In the genomic region with DNA sequence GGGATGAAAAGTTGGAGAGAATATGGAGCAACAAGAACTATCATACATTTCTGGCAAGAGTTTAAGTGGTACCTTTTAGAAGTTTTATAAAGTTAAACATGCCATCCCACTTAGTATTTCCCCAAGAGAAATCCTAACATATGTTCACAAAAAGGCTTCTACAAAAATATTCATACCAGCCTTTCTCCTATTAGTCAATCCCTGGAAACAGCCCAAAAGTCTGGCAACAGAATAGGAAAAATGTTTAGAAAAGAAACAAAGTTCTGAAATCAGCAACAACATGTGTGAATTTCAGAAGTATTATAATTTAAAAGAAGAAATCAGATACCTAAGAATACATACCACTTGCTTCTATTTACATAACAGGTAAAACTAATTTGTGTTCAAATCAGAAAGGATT, we compare ENCODE assay signal across 21 cellular contexts.
DNase-seq lines count a peak whose midpoint lies in the region; ATAC-seq and TF ChIP-seq lines count a peak whose summit lies in the region.
"Had no signal": no experiment of that assay in that cellular context is flagged by ENCODE, and none has a peak within 500 bp of the region (broad histone marks: within the 10 kb centered on the region; RNA-seq: fewer than 3 reads in every experiment).

No MANE protein-coding gene starts in this region.

- H3K4me1 ChIP-seq in GM23338 (ENCODE audit: insufficient read depth) (peaks cover 4% of the 10 kb centered on the region; the same call in 1 of the 2 replicates), HUES48 (ENCODE audit: control insufficient read depth, insufficient read depth, low read length) (peaks cover 15% of the 10 kb centered on the region; the same call in 1 of the 2 replicates), mesendoderm (ENCODE audit: control insufficient read depth, low read depth, low read length) (no peaks in the 10 kb centered on the region), neural progenitor cell (no peaks in the 10 kb centered on the region)
- H3K4me1 ChIP-seq: BE2C had no signal

- no peaks in the 10 kb centered on the region for H3K36me3 ChIP-seq in GM23338 (ENCODE audit: insufficient read depth)
- no peaks in the 10 kb centered on the region for H3K36me3 ChIP-seq in HUES48 (ENCODE audit: control insufficient read depth, insufficient read depth, low read length)
- no peaks in the 10 kb centered on the region for H3K36me3 ChIP-seq in mesendoderm (ENCODE audit: control insufficient read depth, insufficient read depth, low read length)
- H3K36me3 ChIP-seq in neural progenitor cell = no peaks in the 10 kb centered on the region
- H3K36me3 ChIP-seq: BE2C had no signal

- H3K27me3 Mint-ChIP-seq in GM23338 (ENCODE audit: insufficient read depth, low read depth, poor library complexity) (peaks cover 5% of the 10 kb centered on the region), neural progenitor cell (ENCODE audit: insufficient read depth, low read depth) (no peaks in the 10 kb centered on the region)
- H3K27me3 Mint-ChIP-seq: CD8-positive, alpha-beta memory T cell had no signal

- peaks cover 74% of the 10 kb centered on the region for H3K9me3 Mint-ChIP-seq in GM23338
- no peaks in the 10 kb centered on the region for H3K9me3 Mint-ChIP-seq in neural progenitor cell

- H2BK5ac ChIP-seq in mesendoderm (ENCODE audit: low read length) = no peak overlapping the region

- H4K5ac ChIP-seq in mesendoderm (ENCODE audit: low read length) = no peak overlapping the region

- no peak overlapping the region for H3K56ac ChIP-seq in mesendoderm (ENCODE audit: low read length)

- H3K9ac ChIP-seq in HUES48 (ENCODE audit: low read depth, low read length) = no peak overlapping the region
- no peak overlapping the region for H3K9ac ChIP-seq in mesendoderm (ENCODE audit: low read length)
- no peak overlapping the region for H3K9ac ChIP-seq in neural progenitor cell

- H3K27ac ChIP-seq in GM23338 (ENCODE audit: low read depth) (no peak overlapping the region), HUES48 (ENCODE audit: low read depth, low read length) (peak overlapping the region; percentile 27), mesendoderm (ENCODE audit: low read depth, low read length) (no peak overlapping the region), neural progenitor cell (no peak overlapping the region)
- H3K27ac ChIP-seq: RWPE1 had no signal

- H2AK5ac ChIP-seq in mesendoderm (ENCODE audit: low read length) = no peak overlapping the region

- no peak overlapping the region for H3K23ac ChIP-seq in mesendoderm (ENCODE audit: low read length)

- no peak overlapping the region for H2BK15ac ChIP-seq in mesendoderm (replicated peaks; ENCODE audit: low read depth)

- H3K18ac ChIP-seq in mesendoderm (ENCODE audit: low read length) = peak overlapping the region; percentile 60

- TF ChIP-seq CTCF in GM23338 (conservative IDR thresholded peaks at IDR 0.05; ENCODE audit: low read depth in 2 of 2) (no peak), neural progenitor cell (IDR thresholded peaks at IDR 0.05) (no peak)

- 0 out of 2 replicates have a peak, but pooled peaks cover 3% of the 10 kb centered on the region for H3K9me3 ChIP-seq in HUES48 (ENCODE audit: control insufficient read depth, insufficient read depth, low read length)
- H3K9me3 ChIP-seq in neural progenitor cell (ENCODE audit: low read depth) = no peaks in the 10 kb centered on the region
- H3K9me3 ChIP-seq: BE2C had no signal

- H2AFZ ChIP-seq in GM23338 = no peak overlapping the region
- no peak overlapping the region for H2AFZ ChIP-seq in neural progenitor cell (replicated peaks)

- H3K27me3 ChIP-seq in GM23338 (ENCODE audit: insufficient read depth) (no peaks in the 10 kb centered on the region), HUES48 (ENCODE audit: control insufficient read depth, insufficient read depth, low read length) (no peaks in the 10 kb centered on the region), mesendoderm (ENCODE audit: insufficient read depth, low read length, poor library complexity) (no peaks in the 10 kb centered on the region), neural progenitor cell (no peaks in the 10 kb centered on the region)
- H3K27me3 ChIP-seq: BE2C had no signal

- H3K79me2 ChIP-seq in GM23338 (replicated peaks; ENCODE audit: insufficient read depth) (no peaks in the 10 kb centered on the region), mesendoderm (ENCODE audit: control insufficient read depth, insufficient read depth, low read length) (no peaks in the 10 kb centered on the region), neural progenitor cell (ENCODE audit: low read depth) (no peaks in the 10 kb centered on the region)

- no peaks in the 10 kb centered on the region for H3K79me1 ChIP-seq in mesendoderm (ENCODE audit: low read length)

- H3K9me2 ChIP-seq in GM23338 (ENCODE audit: insufficient read depth) = no peaks in the 10 kb centered on the region

- H3K4me3 ChIP-seq in GM23338 = peak overlapping the region; percentile 12; the same call in 1 of the 2 replicates
- H3K4me3 ChIP-seq in HUES48 (ENCODE audit: low read depth, low read length) = peak overlapping the region; percentile 27; the same call in 1 of the 2 replicates
- H3K4me3 ChIP-seq in mesendoderm (ENCODE audit: low read length) = no peak overlapping the region
- H3K4me3 ChIP-seq in neural progenitor cell = no peak overlapping the region

- H3K4me2 ChIP-seq in GM23338 = peak overlapping the region; percentile 49; the same call in 1 of the 2 replicates
- no peak overlapping the region for H3K4me2 ChIP-seq in mesendoderm (ENCODE audit: low read length)
- H3K4me2 ChIP-seq in neural progenitor cell = no peak overlapping the region

- no peak overlapping the region for H4K8ac ChIP-seq in mesendoderm (ENCODE audit: low read depth, low read length)

- no peak for ATAC-seq in GM23338
- ATAC-seq: Panc1 had no signal

- H3K4me3 Mint-ChIP-seq in GM23338 (no peak overlapping the region), neural progenitor cell (no peak overlapping the region)
- H3K4me3 Mint-ChIP-seq: CD14-positive monocyte; CD8-positive, alpha-beta memory T cell had no signal

- no peak overlapping the region for H3K27ac Mint-ChIP-seq in GM23338
- no peak overlapping the region for H3K27ac Mint-ChIP-seq in neural progenitor cell
- H3K27ac Mint-ChIP-seq: CD14-positive monocyte; CD8-positive, alpha-beta memory T cell had no signal

- H2BK120ac ChIP-seq in mesendoderm (ENCODE audit: low read depth, low read length) = peak overlapping the region; percentile 61

- H3K36me3 Mint-ChIP-seq in GM23338 (ENCODE audit: low read depth) = peaks cover 16% of the 10 kb centered on the region; the same call in 2 of the 3 replicates
- no peaks in the 10 kb centered on the region for H3K36me3 Mint-ChIP-seq in neural progenitor cell
- H3K36me3 Mint-ChIP-seq: CD14-positive monocyte; CD8-positive, alpha-beta memory T cell had no signal

- peaks cover 11% of the 10 kb centered on the region; the same call in 2 of the 3 replicates for H3K4me1 Mint-ChIP-seq in GM23338
- H3K4me1 Mint-ChIP-seq in neural progenitor cell = no peaks in the 10 kb centered on the region
- H3K4me1 Mint-ChIP-seq: CD14-positive monocyte; CD8-positive, alpha-beta memory T cell had no signal

- no peaks in the 10 kb centered on the region for H4K20me1 ChIP-seq in GM23338 (replicated peaks; ENCODE audit: insufficient read depth)
- no peaks in the 10 kb centered on the region for H4K20me1 ChIP-seq in neural progenitor cell (ENCODE audit: low read depth)

- no peaks in the 10 kb centered on the region for H3F3A ChIP-seq in GM23338 (replicated peaks; ENCODE audit: low read depth)
- H3F3A ChIP-seq in neural progenitor cell (ENCODE audit: low read depth) = no peaks in the 10 kb centered on the region

- H3K4ac ChIP-seq in mesendoderm (ENCODE audit: low read depth, low read length) = no peak overlapping the region

- DNase-seq in GM23338 (ENCODE audit: low spot score) (no peak), dedifferentiated amniotic fluid mesenchymal stem cell (ENCODE audit: extremely low spot score) (peak; percentile 57), mesendoderm (no peak), NCI-H2196 (lab: John Stamatoyannopoulos, UW; ENCODE audit: unreplicated experiment) (no peak), COLO829 (ENCODE audit: low spot score) (no peak), neural progenitor cell (ENCODE audit: low spot score) (no peak)
- no peak for DNase-seq in stimulated activated CD4-positive, alpha-beta T cell treated with anti-CD3 and anti-CD28 coated beads, Interleukin-15, amount 100 ng/mL, for 24 hours
- DNase-seq: BE2C; Calu3; CD8-positive, alpha-beta memory T cell; KBM-7; MV-4-11; NCI-H1105 treated with DMSO at 0.1 percent for 48 hours; NCI-H146; NCI-H2029 treated with DMSO at 0.1 percent for 48 hours; NCI-H2227 treated with DMSO at 0.1 percent for 48 hours; SHP77 had no signal

TF ChIP-seq in GM23338, 12 proteins besides CTCF, POLR2A, EP300 and RAD21:
- no peak for TF ChIP-seq NANOG (IDR thresholded peaks at IDR 0.05; ENCODE audit: borderline replicate concordance)
- TF ChIP-seq, protein P1, sequence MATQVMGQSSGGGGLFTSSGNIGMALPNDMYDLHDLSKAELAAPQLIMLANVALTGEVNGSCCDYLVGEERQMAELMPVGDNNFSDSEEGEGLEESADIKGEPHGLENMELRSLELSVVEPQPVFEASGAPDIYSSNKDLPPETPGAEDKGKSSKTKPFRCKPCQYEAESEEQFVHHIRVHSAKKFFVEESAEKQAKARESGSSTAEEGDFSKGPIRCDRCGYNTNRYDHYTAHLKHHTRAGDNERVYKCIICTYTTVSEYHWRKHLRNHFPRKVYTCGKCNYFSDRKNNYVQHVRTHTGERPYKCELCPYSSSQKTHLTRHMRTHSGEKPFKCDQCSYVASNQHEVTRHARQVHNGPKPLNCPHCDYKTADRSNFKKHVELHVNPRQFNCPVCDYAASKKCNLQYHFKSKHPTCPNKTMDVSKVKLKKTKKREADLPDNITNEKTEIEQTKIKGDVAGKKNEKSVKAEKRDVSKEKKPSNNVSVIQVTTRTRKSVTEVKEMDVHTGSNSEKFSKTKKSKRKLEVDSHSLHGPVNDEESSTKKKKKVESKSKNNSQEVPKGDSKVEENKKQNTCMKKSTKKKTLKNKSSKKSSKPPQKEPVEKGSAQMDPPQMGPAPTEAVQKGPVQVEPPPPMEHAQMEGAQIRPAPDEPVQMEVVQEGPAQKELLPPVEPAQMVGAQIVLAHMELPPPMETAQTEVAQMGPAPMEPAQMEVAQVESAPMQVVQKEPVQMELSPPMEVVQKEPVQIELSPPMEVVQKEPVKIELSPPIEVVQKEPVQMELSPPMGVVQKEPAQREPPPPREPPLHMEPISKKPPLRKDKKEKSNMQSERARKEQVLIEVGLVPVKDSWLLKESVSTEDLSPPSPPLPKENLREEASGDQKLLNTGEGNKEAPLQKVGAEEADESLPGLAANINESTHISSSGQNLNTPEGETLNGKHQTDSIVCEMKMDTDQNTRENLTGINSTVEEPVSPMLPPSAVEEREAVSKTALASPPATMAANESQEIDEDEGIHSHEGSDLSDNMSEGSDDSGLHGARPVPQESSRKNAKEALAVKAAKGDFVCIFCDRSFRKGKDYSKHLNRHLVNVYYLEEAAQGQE (IDR thresholded peaks at IDR 0.05; ENCODE audit: unreplicated experiment) = no peak
- no peak for TF ChIP-seq ZNF114 (CRISPR knock-in tag; IDR thresholded peaks at IDR 0.05)
- TF ChIP-seq ZNF331 (CRISPR knock-in tag; IDR thresholded peaks at IDR 0.05; ENCODE audit: low read depth) = no peak

Comparison
In these comparisons a context has a peak if more than half of its experiments do, and no peak if none do; other contexts are left out.
1. H3K4me3 ChIP-seq: peak in GM23338 (single experiment) and HUES48 (single experiment); none in mesendoderm (single experiment) and neural progenitor cell (single experiment).